1 cellular context compared by ENCODE assay signal in genomic region chr21:33762798-33763572, GRCh38.
TF ChIP-seq lines count a peak whose summit lies in the region.

No MANE protein-coding gene starts in this region.

TF ChIP-seq in IMR-90, 13 proteins besides CTCF, POLR2A, EP300 and RAD21:
- TF ChIP-seq SMC3 (IDR thresholded peaks at IDR 0.05; ENCODE audit: low read depth, low read length) = no peak
- peak; percentile 69 for TF ChIP-seq CEBPB (IDR thresholded peaks at IDR 0.05; ENCODE audit: low read depth, low read length)
- TF ChIP-seq NFE2L2 (IDR thresholded peaks at IDR 0.05; ENCODE audit: low read depth, low read length) = no peak
- TF ChIP-seq CHD1 (IDR thresholded peaks at IDR 0.05; ENCODE audit: low read depth, low read length) = no peak
